In genomic region chr11:35390737-35391682, GRCh38 we compare ENCODE assay signal across 8 cellular contexts. TPM values are rescaled to one million over a fixed set of nuclear protein-coding genes. Genes with fewer than 3 reads are reported as not detected.
A peak's percentile ranks its signal among the peaks of the same experiment; 100 is the strongest.
DNase-seq lines count a peak whose midpoint lies in the region; ATAC-seq and TF ChIP-seq lines count a peak whose summit lies in the region.

No MANE protein-coding gene starts in this region.

- H3K9me3 Mint-ChIP-seq in CD4-positive, alpha-beta T cell: no peaks in the 10 kb centered on the region
- no peaks in the 10 kb centered on the region for H3K9me3 Mint-ChIP-seq in T-helper 2 cell treated with Interferon-gamma antibody and Interleukin-4, amounts not matched to agents 5 μg/mL and 100 μg/mL, for 36 hours
- H3K9me3 Mint-ChIP-seq in glutamatergic neuron (ENCODE audit: unreplicated experiment): no peaks in the 10 kb centered on the region

- TF ChIP-seq CTCF in CD4-positive, alpha-beta T cell (IDR thresholded peaks at IDR 0.05): no peak
- TF ChIP-seq CTCF in fibroblast of pulmonary artery (IDR thresholded peaks at IDR 0.05; ENCODE audit: low read length, missing control alignments) (no peak), glutamatergic neuron (IDR thresholded peaks at IDR 0.05; ENCODE audit: partially characterized antibody, unreplicated experiment) (no peak)

- no peak overlapping the region for H3K4me3 Mint-ChIP-seq in CD4-positive, alpha-beta T cell
- no peak overlapping the region for H3K4me3 Mint-ChIP-seq in T-helper 2 cell treated with Interferon-gamma antibody and Interleukin-4, amounts not matched to agents 5 μg/mL and 100 μg/mL, for 36 hours
- H3K4me3 Mint-ChIP-seq in glutamatergic neuron (ENCODE audit: unreplicated experiment): no peak overlapping the region

- no peak for DNase-seq in CD4-positive, alpha-beta T cell
- DNase-seq in T-helper 2 cell treated with Interferon-gamma antibody and Interleukin-4, amounts not matched to agents 5 μg/mL and 100 μg/mL, for 36 hours (ENCODE audit: low spot score): peak; percentile 60
- peak; percentile 77 for DNase-seq in fibroblast of pulmonary artery (ENCODE audit: low read depth)
- DNase-seq in glutamatergic neuron: no peak
- DNase-seq in left ventricle myocardium superior: no peak
- DNase-seq in NCI-H2107 treated with DMSO at 0.1 percent for 48 hours (lab: John Stamatoyannopoulos, UW; ENCODE audit: unreplicated experiment): no peak

- peak; percentile 32 for ATAC-seq in CD4-positive, alpha-beta T cell (ENCODE audit: poor library complexity)
- ATAC-seq in GM19397 (IDR thresholded peaks at IDR 0.05; ENCODE audit: unreplicated experiment) (peak; percentile 69), HG03378 (IDR thresholded peaks at IDR 0.05; ENCODE audit: unreplicated experiment) (peak; percentile 96), left ventricle myocardium superior (no peak)

- CTCF ChIA-PET in CD4-positive, alpha-beta T cell (lab: Charles Lee): interaction anchor here (1.0 to 1.5 kb wide), 8 partner anchors 10 to 467 kb away, joined by 3 to 13 read pairs (median 4); no protein-coding TSS in a partner anchor

- peaks cover 26% of the 10 kb centered on the region for H3K4me1 Mint-ChIP-seq in CD4-positive, alpha-beta T cell (ENCODE audit: low read depth)
- H3K4me1 Mint-ChIP-seq in T-helper 2 cell treated with Interferon-gamma antibody and Interleukin-4, amounts not matched to agents 5 μg/mL and 100 μg/mL, for 36 hours (ENCODE audit: low read depth): peaks cover 18% of the 10 kb centered on the region
- H3K4me1 Mint-ChIP-seq in glutamatergic neuron (ENCODE audit: low read depth, unreplicated experiment): peaks cover 34% of the 10 kb centered on the region

- no peaks in the 10 kb centered on the region for H3K9me3 ChIP-seq in CD4-positive, alpha-beta T cell (ENCODE audit: control insufficient read depth, low read length)

- H3K27ac Mint-ChIP-seq in CD4-positive, alpha-beta T cell: no peak overlapping the region
- no peak overlapping the region for H3K27ac Mint-ChIP-seq in T-helper 2 cell treated with Interferon-gamma antibody and Interleukin-4, amounts not matched to agents 5 μg/mL and 100 μg/mL, for 36 hours
- H3K27ac Mint-ChIP-seq in glutamatergic neuron (ENCODE audit: unreplicated experiment): no peak overlapping the region

- intact Hi-C loops in CD4-positive, alpha-beta T cell (cut with DNase I, micrococcal nuclease): loop anchor here in 1 of 2 experiments (10.0 kb wide), 1 partner anchor 876 kb away; the partner anchor contains the start of gene ELF5
- intact Hi-C loops in left ventricle myocardium superior (cut with micrococcal nuclease): loop anchor here (5.0 kb wide), 1 partner anchor 804 kb away; no protein-coding TSS in a partner anchor

- no peak overlapping the region for H3K4me3 ChIP-seq in fibroblast of pulmonary artery (replicated peaks; ENCODE audit: low read depth, low read length)

- no peak overlapping the region for H3K27ac ChIP-seq in CD4-positive, alpha-beta T cell (ENCODE audit: low read depth, low read length)

- no peaks in the 10 kb centered on the region for H3K36me3 Mint-ChIP-seq in CD4-positive, alpha-beta T cell (ENCODE audit: low read depth)
- H3K36me3 Mint-ChIP-seq in T-helper 2 cell treated with Interferon-gamma antibody and Interleukin-4, amounts not matched to agents 5 μg/mL and 100 μg/mL, for 36 hours (ENCODE audit: low read depth): no peaks in the 10 kb centered on the region
- H3K36me3 Mint-ChIP-seq in glutamatergic neuron (ENCODE audit: unreplicated experiment): peaks cover 4% of the 10 kb centered on the region

- H3K27me3 Mint-ChIP-seq in CD4-positive, alpha-beta T cell: no peaks in the 10 kb centered on the region
- peaks cover 18% of the 10 kb centered on the region for H3K27me3 Mint-ChIP-seq in T-helper 2 cell treated with Interferon-gamma antibody and Interleukin-4, amounts not matched to agents 5 μg/mL and 100 μg/mL, for 36 hours (ENCODE audit: low read depth)
- H3K27me3 Mint-ChIP-seq in glutamatergic neuron (ENCODE audit: unreplicated experiment): peaks cover 6% of the 10 kb centered on the region

- no peaks in the 10 kb centered on the region for H3K27me3 ChIP-seq in CD4-positive, alpha-beta T cell (ENCODE audit: control insufficient read depth, insufficient read depth, low read length)

- POLR2A ChIA-PET in CD4-positive, alpha-beta T cell (lab: Charles Lee): interaction anchor here (0.7 to 1.8 kb wide), 5 partner anchors 155 to 476 kb away, joined by 3 to 8 read pairs (median 4); no protein-coding TSS in a partner anchor

RNA-seq across cellular contexts. Expression of gene SLC1A2, which starts 28.3 kb away (rescaled TPM):
- not detected for total RNA-seq in CD4-positive, alpha-beta T cell
- total RNA-seq in glutamatergic neuron (ENCODE audit: unreplicated experiment) (54.3 TPM), left ventricle myocardium superior (2.7 TPM)

Comparison
In these comparisons a context has a peak if more than half of its experiments do, and no peak if none do; other contexts are left out.
1. DNase-seq: peak in T-helper 2 cell treated with Interferon-gamma antibody and Interleukin-4, amounts not matched to agents 5 μg/mL and 100 μg/mL, for 36 hours (single experiment) and fibroblast of pulmonary artery (single experiment); none in CD4-positive, alpha-beta T cell (0 of 10), glutamatergic neuron (single experiment), left ventricle myocardium superior (single experiment) and NCI-H2107 treated with DMSO at 0.1 percent for 48 hours (single experiment).
2. RNA of gene SLC1A2, which starts 28.3 kb away (total RNA-seq): 54.3 TPM in glutamatergic neuron (single experiment); 2.7 TPM in left ventricle myocardium superior (single experiment) and not detected in CD4-positive, alpha-beta T cell; every median in the first group is over 10 times any median in the second.